Comparison of ENCODE assay signal across 1 cellular context in the genomic region with DNA sequence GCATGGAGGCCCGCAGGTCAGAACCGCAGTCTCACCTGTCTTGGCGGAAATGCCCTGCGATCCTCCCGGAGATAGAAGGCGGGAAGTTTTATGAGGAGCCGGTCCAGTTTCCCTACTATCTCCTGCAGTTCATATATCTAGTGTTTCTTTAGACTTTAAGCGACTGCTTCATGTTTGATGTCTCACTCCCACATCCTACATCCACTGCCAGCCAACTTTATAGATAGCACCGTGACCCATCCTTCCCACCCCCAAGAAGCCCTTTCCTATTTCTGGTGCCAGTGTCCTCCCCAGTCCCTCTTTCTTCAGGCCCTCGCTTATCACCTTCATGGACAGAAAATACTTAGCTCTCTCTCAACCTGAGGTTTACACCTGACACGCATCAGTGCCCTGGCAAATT. TPM values are rescaled to one million over a fixed set of nuclear protein-coding genes. Genes with fewer than 3 reads are reported as not detected.
"Had no signal": no experiment of that assay in that cellular context is flagged by ENCODE, and none has a peak within 500 bp of the region (broad histone marks: within the 10 kb centered on the region; RNA-seq: fewer than 3 reads in every experiment).

No MANE protein-coding gene starts in this region.

RNA-seq across cellular contexts. Expression of a gene that starts 0.9 kb away (rescaled TPM):
- polyA plus RNA-seq: SK-N-SH had no signal
